Comparison of ENCODE assay signal across 11 cellular contexts in genomic region chr16:4392382-4393242, GRCh38. TPM values are rescaled to one million over a fixed set of nuclear protein-coding genes. Genes with fewer than 3 reads are reported as not detected.
A peak's percentile ranks its signal among the peaks of the same experiment; 100 is the strongest.
DNase-seq lines count a peak whose midpoint lies in the region; ATAC-seq, FAIRE-seq and TF ChIP-seq lines count a peak whose summit lies in the region.
"Had no signal": no experiment of that assay in that cellular context is flagged by ENCODE, and none has a peak within 500 bp of the region (broad histone marks: within the 10 kb centered on the region; RNA-seq: fewer than 3 reads in every experiment).

No MANE protein-coding gene starts in this region.

- peak overlapping the region in 1 of 2 donors; percentile 23 for H3K27ac ChIP-seq in left lung
- H3K27ac ChIP-seq: C4-2B had no signal

- no peak overlapping the region for H3K4me3 Mint-ChIP-seq in activated T-cell treated with anti-CD3 and anti-CD28 coated beads, Interleukin-2, amount 50 U/mL, for 24 hours
- no peak overlapping the region for H3K4me3 Mint-ChIP-seq in activated T-cell treated with anti-CD3 and anti-CD28 coated beads, Interleukin-2, amount 50 U/mL, for 72 hours
- no peak overlapping the region for H3K4me3 Mint-ChIP-seq in chondrocyte (ENCODE audit: unreplicated experiment)

- FAIRE-seq in urothelium cell line (lab: Jason Lieb, UNC): no peak

- peaks cover 6 to 9% of the 10 kb centered on the region in 2 donors for H3K4me1 ChIP-seq in left lung

- H3K36me3 ChIP-seq in left lung: peaks cover 0 to 99% of the 10 kb centered on the region in 2 donors

- DNase-seq in activated T-cell treated with anti-CD3 and anti-CD28 coated beads, Interleukin-2, amount 50 U/mL, for 24 hours: no peak
- no peak for DNase-seq in activated T-cell treated with anti-CD3 and anti-CD28 coated beads, Interleukin-2, amount 50 U/mL, for 72 hours
- DNase-seq in chondrocyte (ENCODE audit: low spot score) (peak; percentile 83), left lung (no peak), urothelium cell line (ENCODE audit: low spot score) (peak; percentile 92), Ammon's horn (ENCODE audit: low spot score) (no peak)
- DNase-seq: activated gamma-delta T cell, NCI-H1930 had no signal

- H3K4me1 Mint-ChIP-seq in activated T-cell treated with anti-CD3 and anti-CD28 coated beads, Interleukin-2, amount 50 U/mL, for 24 hours (ENCODE audit: low read depth): peaks cover 2% of the 10 kb centered on the region
- no peaks in the 10 kb centered on the region for H3K4me1 Mint-ChIP-seq in activated T-cell treated with anti-CD3 and anti-CD28 coated beads, Interleukin-2, amount 50 U/mL, for 72 hours (ENCODE audit: low read depth)
- H3K4me1 Mint-ChIP-seq in chondrocyte (ENCODE audit: low read depth): peaks cover 43% of the 10 kb centered on the region

- no peak overlapping the region for H3K4me3 ChIP-seq in left lung

- peaks cover 77% of the 10 kb centered on the region for H3K36me3 Mint-ChIP-seq in activated T-cell treated with anti-CD3 and anti-CD28 coated beads, Interleukin-2, amount 50 U/mL, for 24 hours (ENCODE audit: low read depth)
- H3K36me3 Mint-ChIP-seq in activated T-cell treated with anti-CD3 and anti-CD28 coated beads, Interleukin-2, amount 50 U/mL, for 72 hours (ENCODE audit: insufficient read depth in 2 of 2): peaks cover 2 to 6% of the 10 kb centered on the region in 2 donors
- peaks cover 4% of the 10 kb centered on the region for H3K36me3 Mint-ChIP-seq in chondrocyte (ENCODE audit: low read depth)

- H3K9me3 ChIP-seq in left lung: no peaks in the 10 kb centered on the region

- no peak for ATAC-seq in activated T-cell treated with anti-CD3 and anti-CD28 coated beads, Interleukin-2, amount 50 U/mL, for 72 hours (replicated peaks in 1 of 2)
- ATAC-seq in left lung (peak; percentile 47), HG03521 (IDR thresholded peaks at IDR 0.05; ENCODE audit: unreplicated experiment) (no peak), HG03342 (IDR thresholded peaks at IDR 0.05; ENCODE audit: unreplicated experiment) (no peak)

- H3K9me3 Mint-ChIP-seq in activated T-cell treated with anti-CD3 and anti-CD28 coated beads, Interleukin-2, amount 50 U/mL, for 24 hours: no peaks in the 10 kb centered on the region
- H3K9me3 Mint-ChIP-seq in activated T-cell treated with anti-CD3 and anti-CD28 coated beads, Interleukin-2, amount 50 U/mL, for 72 hours: no peaks in the 10 kb centered on the region
- H3K9me3 Mint-ChIP-seq in chondrocyte (ENCODE audit: low read depth): no peaks in the 10 kb centered on the region

- H3K27me3 Mint-ChIP-seq in activated T-cell treated with anti-CD3 and anti-CD28 coated beads, Interleukin-2, amount 50 U/mL, for 24 hours: no peaks in the 10 kb centered on the region
- H3K27me3 Mint-ChIP-seq in activated T-cell treated with anti-CD3 and anti-CD28 coated beads, Interleukin-2, amount 50 U/mL, for 72 hours (ENCODE audit: low read depth): no peaks in the 10 kb centered on the region
- H3K27me3 Mint-ChIP-seq in chondrocyte (ENCODE audit: low read depth): no peaks in the 10 kb centered on the region

- intact Hi-C loops in left lung (cut with DNase I): no loop called here

- no peak for TF ChIP-seq CTCF in chondrocyte (IDR thresholded peaks at IDR 0.05)
- no peak for TF ChIP-seq CTCF in left lung (IDR thresholded peaks at IDR 0.05)

- no peaks in the 10 kb centered on the region for H3K27me3 ChIP-seq in left lung

- peak overlapping the region; percentile 47 for H3K27ac Mint-ChIP-seq in activated T-cell treated with anti-CD3 and anti-CD28 coated beads, Interleukin-2, amount 50 U/mL, for 24 hours
- no peak overlapping the region for H3K27ac Mint-ChIP-seq in activated T-cell treated with anti-CD3 and anti-CD28 coated beads, Interleukin-2, amount 50 U/mL, for 72 hours
- peak overlapping the region; percentile 86 for H3K27ac Mint-ChIP-seq in chondrocyte (ENCODE audit: unreplicated experiment)

RNA-seq across cellular contexts. Expression of gene VASN, which starts 21.0 kb away (rescaled TPM):
- not detected for total RNA-seq in activated T-cell treated with anti-CD3 and anti-CD28 coated beads, Interleukin-2, amount 50 U/mL, for 72 hours
- total RNA-seq in chondrocyte: 79.7 to 82.0 TPM (median 81.8 TPM) in 3 replicates
- 10 to 100 TPM; 24.5 to 28.3 TPM for total RNA-seq in left lung

RNA-seq across cellular contexts. Expression of gene CORO7, which starts 23.8 kb away (rescaled TPM):
- 100 to 1,000 TPM in 1 of 2 donors, 10 to 100 TPM in 1; 88.6 to 105 TPM for total RNA-seq in activated T-cell treated with anti-CD3 and anti-CD28 coated beads, Interleukin-2, amount 50 U/mL, for 72 hours
- total RNA-seq in chondrocyte (18.8 to 26.0 TPM (median 24.6 TPM) in 3 replicates), left lung (10 to 100 TPM; 36.3 to 81.7 TPM)

RNA-seq across cellular contexts. Expression of gene DNAJA3, which starts 33.1 kb away (rescaled TPM):
- 10 to 100 TPM; 83.6 to 98.7 TPM for total RNA-seq in activated T-cell treated with anti-CD3 and anti-CD28 coated beads, Interleukin-2, amount 50 U/mL, for 72 hours
- 27.5 to 28.0 TPM (median 27.8 TPM) in 3 replicates for total RNA-seq in chondrocyte
- 10 to 100 TPM; 29.6 to 53.5 TPM for total RNA-seq in left lung

RNA-seq across cellular contexts. Expression of gene PAM16, which starts 41.5 kb away (rescaled TPM):
- total RNA-seq in activated T-cell treated with anti-CD3 and anti-CD28 coated beads, Interleukin-2, amount 50 U/mL, for 72 hours: 10 to 100 TPM; 46.6 to 48.2 TPM
- total RNA-seq in chondrocyte (21.6 to 24.4 TPM (median 22.4 TPM) in 3 replicates), left lung (10 to 100 TPM; 26.2 to 44.6 TPM)

Comparison
In these comparisons a context has a peak if more than half of its experiments do, and no peak if none do; other contexts are left out.
1. DNase-seq: peak in chondrocyte (single experiment) and urothelium cell line (single experiment); none in activated T-cell treated with anti-CD3 and anti-CD28 coated beads, Interleukin-2, amount 50 U/mL, for 24 hours (single experiment), activated T-cell treated with anti-CD3 and anti-CD28 coated beads, Interleukin-2, amount 50 U/mL, for 72 hours (0 of 2), left lung (0 of 2) and Ammon's horn (single experiment).
2. RNA of gene VASN, which starts 21.0 kb away (total RNA-seq): 79.7 to 82.0 TPM in chondrocyte and 24.5 to 28.3 TPM in left lung; not detected in activated T-cell treated with anti-CD3 and anti-CD28 coated beads, Interleukin-2, amount 50 U/mL, for 72 hours; every median in the first group is over 10 times any median in the second.